In the genomic region with DNA sequence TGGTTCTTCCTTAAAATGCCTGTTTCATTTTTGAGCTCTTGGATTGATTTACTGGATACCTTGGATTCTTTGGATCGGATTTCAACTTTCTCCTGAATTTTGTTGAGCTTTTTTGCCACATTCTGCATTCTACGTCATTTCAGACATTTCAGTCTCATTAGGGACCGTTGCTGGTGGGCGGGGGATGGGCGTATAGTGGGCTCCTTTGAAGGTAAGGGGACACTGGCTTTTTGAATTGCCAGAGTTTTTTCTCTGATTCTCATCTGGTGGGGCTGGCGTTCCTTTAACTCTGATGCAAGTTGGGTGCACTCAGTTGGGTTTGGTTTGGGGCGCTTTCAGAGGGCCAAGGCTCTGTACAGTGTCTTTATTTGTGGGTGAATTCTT, we compare ENCODE assay signal across 13 cellular contexts.
DNase-seq lines count a peak whose midpoint lies in the region; ATAC-seq, FAIRE-seq and TF ChIP-seq lines count a peak whose summit lies in the region.
"Had no signal": no experiment of that assay in that cellular context is flagged by ENCODE, and none has a peak within 500 bp of the region (broad histone marks: within the 10 kb centered on the region; RNA-seq: fewer than 3 reads in every experiment).

No MANE protein-coding gene starts in this region.

- H4K20me1 ChIP-seq in GM23338 (replicated peaks; ENCODE audit: insufficient read depth) = no peaks in the 10 kb centered on the region
- H4K20me1 ChIP-seq in MM.1S (ENCODE audit: insufficient read depth, low read length) = no peaks in the 10 kb centered on the region
- no peaks in the 10 kb centered on the region for H4K20me1 ChIP-seq in HepG2 (ENCODE audit: insufficient read depth, low read length)
- H4K20me1 ChIP-seq: BLaER1 had no signal

- BruUV-seq in HepG2 (replicated peaks; lab: Mats Ljungman, UMichigan) = no TSS peak

- no peak for TF ChIP-seq EP300 in HepG2 (IDR thresholded peaks at IDR 0.05; ENCODE audit: low read depth in 2 of 2, low read length in 2 of 2)
- TF ChIP-seq EP300 in HepG2 (CRISPR knock-in tag; IDR thresholded peaks at IDR 0.05; ENCODE audit: borderline replicate concordance) = no peak

- intact Hi-C loops in HepG2 (cut with micrococcal nuclease; ENCODE audit: unreplicated experiment) = loop anchor here (1.0 kb wide), 1 partner anchor 276 kb away; no protein-coding TSS in a partner anchor
- intact Hi-C loops in left colon (cut with DNase I, micrococcal nuclease) = no loop called here
- intact Hi-C loops in posterior vena cava (cut with DNase I) = no loop called here

- H3K9me3 ChIP-seq in MM.1S (replicated peaks; ENCODE audit: insufficient read depth, low read length) = no peaks in the 10 kb centered on the region
- no peaks in the 10 kb centered on the region for H3K9me3 ChIP-seq in HepG2 (ENCODE audit: low read length)
- H3K9me3 ChIP-seq: BLaER1 had no signal

- TF ChIP-seq RAD21 in HepG2 (CRISPR knock-in tag; IDR thresholded peaks at IDR 0.05) = no peak

- H3K4me3 Mint-ChIP-seq in GM23338 = no peak overlapping the region
- no peak overlapping the region for H3K4me3 Mint-ChIP-seq in activated CD8-positive, alpha-beta memory T cell treated with anti-CD3 and anti-CD28 coated beads, Interleukin-2, amount 10 ng/mL, durations not matched to agents 7 days and 5 days
- H3K4me3 Mint-ChIP-seq: activated T-helper 1 cell treated with anti-CD3 and anti-CD28 coated beads, Interleukin-12 subunit alpha, Interleukin-12 subunit beta, Interleukin-2, Interleukin-4 antibody, amounts not matched to agents 30 ng/mL and 10 ng/mL and 1 ng/mL, durations not matched to agents 14 hours and 24 hours and 36 hours had no signal

- H3K27me3 ChIP-seq in GM23338 (ENCODE audit: insufficient read depth) (no peaks in the 10 kb centered on the region), MM.1S (replicated peaks; ENCODE audit: insufficient read depth, low read length) (no peaks in the 10 kb centered on the region), HepG2 (ENCODE audit: control insufficient read depth in 1 of 2, insufficient read depth in 2 of 2, low read length in 2 of 2) (no peaks in the 10 kb centered on the region)
- H3K27me3 ChIP-seq: BLaER1, brain microvascular endothelial cell had no signal

- POLR2A ChIA-PET in HepG2 (lab: Yijun Ruan, JAX) = no interaction called here

- H3K79me2 ChIP-seq in GM23338 (replicated peaks; ENCODE audit: insufficient read depth) = no peaks in the 10 kb centered on the region
- H3K79me2 ChIP-seq in MM.1S (ENCODE audit: low read length) = no peaks in the 10 kb centered on the region
- H3K79me2 ChIP-seq in HepG2 (ENCODE audit: insufficient read depth, low read length) = no peaks in the 10 kb centered on the region

- TF ChIP-seq POLR2A in HepG2 (IDR thresholded peaks at IDR 0.05; ENCODE audit: insufficient read depth in 1 of 2, low read depth in 2 of 2, low read length in 2 of 2) = no peak

- WGBS in HepG2 (ENCODE audit: low lambda C conversion rate) = 13% methylated on average over 7 of the region's 7 CpGs

- H3K4me2 ChIP-seq in GM23338 (no peak overlapping the region), MM.1S (ENCODE audit: low read depth, low read length) (peak overlapping the region; percentile 41), HepG2 (ENCODE audit: low read depth, low read length) (peak overlapping the region; percentile 55; the same call in 1 of the 2 replicates)
- H3K4me2 ChIP-seq: BLaER1 had no signal

- H3F3A ChIP-seq in GM23338 (replicated peaks; ENCODE audit: low read depth) = no peaks in the 10 kb centered on the region
- H3F3A ChIP-seq in MM.1S (ENCODE audit: insufficient read depth, low read length) = no peaks in the 10 kb centered on the region

- ATAC-seq in GM18498 (IDR thresholded peaks at IDR 0.05; ENCODE audit: unreplicated experiment) = peak; percentile 17
- peak; percentile 57 for ATAC-seq in GM23338
- peak; percentile 32; the same call in 2 of the 3 replicates for ATAC-seq in HepG2
- ATAC-seq in left colon = no peak
- no peak for ATAC-seq in activated CD8-positive, alpha-beta memory T cell treated with anti-CD3 and anti-CD28 coated beads, Interleukin-2, amount 10 ng/mL, durations not matched to agents 7 days and 5 days

- no peaks in the 10 kb centered on the region for H3K27me3 Mint-ChIP-seq in GM23338 (ENCODE audit: insufficient read depth, low read depth, poor library complexity)
- H3K27me3 Mint-ChIP-seq in activated CD8-positive, alpha-beta memory T cell treated with anti-CD3 and anti-CD28 coated beads, Interleukin-2, amount 10 ng/mL, durations not matched to agents 7 days and 5 days = no peaks in the 10 kb centered on the region

- in situ Hi-C loops in HepG2 (cut with HindIII; ENCODE audit: extremely low pct_ligation_motif_present, low pct_unique_long_range_greater_than_20kb) = loop anchor here (10.0 kb wide), 1 partner anchor 269 kb away; no protein-coding TSS in a partner anchor

- H3K36me3 ChIP-seq in GM23338 (ENCODE audit: insufficient read depth) (no peaks in the 10 kb centered on the region), MM.1S (replicated peaks; ENCODE audit: insufficient read depth, low read length) (no peaks in the 10 kb centered on the region), HepG2 (replicated peaks in 1 of 2; ENCODE audit: control insufficient read depth in 1 of 2, insufficient read depth in 2 of 2, low read length in 2 of 2) (no peaks in the 10 kb centered on the region)
- H3K36me3 ChIP-seq: BLaER1, brain microvascular endothelial cell had no signal

- H3K4me3 ChIP-seq in GM23338 (no peak overlapping the region), MM.1S (ENCODE audit: low read length) (no peak overlapping the region), HepG2 (replicated peaks in 1 of 3; ENCODE audit: insufficient read depth in 1 of 3, low read depth in 2 of 3, low read length in 3 of 3) (no peak overlapping the region)
- H3K4me3 ChIP-seq: BLaER1 had no signal

- DNase-seq in GM23338 (ENCODE audit: low spot score) (peak; percentile 63), MM.1S (no peak), HepG2 (ENCODE audit: low spot score) (no peak), left colon (no peak), GM19238 (ENCODE audit: insufficient read length, low spot score) (no peak), posterior vena cava (ENCODE audit: low spot score) (no peak)
- no peak for DNase-seq in activated CD8-positive, alpha-beta memory T cell treated with anti-CD3 and anti-CD28 coated beads, Interleukin-2, amount 10 ng/mL, durations not matched to agents 7 days and 5 days
- DNase-seq: activated CD4-positive, alpha-beta T cell treated with anti-CD3 and anti-CD28 coated beads for 1 hour had no signal

- FAIRE-seq in HepG2 (lab: Jason Lieb, UNC) = no peak

- H2AFZ ChIP-seq in GM23338 = no peak overlapping the region
- peak overlapping the region; percentile 92 for H2AFZ ChIP-seq in MM.1S (ENCODE audit: low read length)
- H2AFZ ChIP-seq in HepG2 (ENCODE audit: low read length) = no peak overlapping the region

- no peak overlapping the region for H3K27ac Mint-ChIP-seq in GM23338
- no peak overlapping the region for H3K27ac Mint-ChIP-seq in activated CD8-positive, alpha-beta memory T cell treated with anti-CD3 and anti-CD28 coated beads, Interleukin-2, amount 10 ng/mL, durations not matched to agents 7 days and 5 days
- H3K27ac Mint-ChIP-seq: activated T-helper 1 cell treated with anti-CD3 and anti-CD28 coated beads, Interleukin-12 subunit alpha, Interleukin-12 subunit beta, Interleukin-2, Interleukin-4 antibody, amounts not matched to agents 30 ng/mL and 10 ng/mL and 1 ng/mL, durations not matched to agents 14 hours and 24 hours and 36 hours had no signal

- no peaks in the 10 kb centered on the region for H3K9me3 Mint-ChIP-seq in GM23338
- H3K9me3 Mint-ChIP-seq in activated CD8-positive, alpha-beta memory T cell treated with anti-CD3 and anti-CD28 coated beads, Interleukin-2, amount 10 ng/mL, durations not matched to agents 7 days and 5 days (ENCODE audit: low read depth) = no peaks in the 10 kb centered on the region
- H3K9me3 Mint-ChIP-seq: activated T-helper 1 cell treated with anti-CD3 and anti-CD28 coated beads, Interleukin-12 subunit alpha, Interleukin-12 subunit beta, Interleukin-2, Interleukin-4 antibody, amounts not matched to agents 30 ng/mL and 10 ng/mL and 1 ng/mL, durations not matched to agents 14 hours and 24 hours and 36 hours had no signal

- no peak overlapping the region; the same call in 1 of the 2 replicates for H3K9ac ChIP-seq in MM.1S (ENCODE audit: low read length)
- H3K9ac ChIP-seq in HepG2 (ENCODE audit: insufficient read depth, low read depth, low read length) = no peak overlapping the region
- H3K9ac ChIP-seq: BLaER1 had no signal

- H3K4me1 Mint-ChIP-seq in GM23338 = peaks cover 8% of the 10 kb centered on the region; the same call in 2 of the 3 replicates
- peaks cover 4% of the 10 kb centered on the region for H3K4me1 Mint-ChIP-seq in activated CD8-positive, alpha-beta memory T cell treated with anti-CD3 and anti-CD28 coated beads, Interleukin-2, amount 10 ng/mL, durations not matched to agents 7 days and 5 days

- no peak overlapping the region for H3K27ac ChIP-seq in GM23338 (ENCODE audit: low read depth)
- H3K27ac ChIP-seq in MM.1S (ENCODE audit: low read length) = no peak overlapping the region
- no peak overlapping the region for H3K27ac ChIP-seq in HepG2 (ENCODE audit: extremely low read length, insufficient read depth, low read length)
- H3K27ac ChIP-seq: brain microvascular endothelial cell, epithelial cell of prostate had no signal

- H3K4me1 ChIP-seq in GM23338 (ENCODE audit: insufficient read depth) (no peaks in the 10 kb centered on the region), MM.1S (ENCODE audit: low read length) (peaks cover 8% of the 10 kb centered on the region; the same call in 1 of the 2 replicates), HepG2 (ENCODE audit: insufficient read depth, low read length) (no peaks in the 10 kb centered on the region)
- H3K4me1 ChIP-seq: BLaER1 had no signal

- H3K36me3 Mint-ChIP-seq in GM23338 (ENCODE audit: low read depth) = no peaks in the 10 kb centered on the region; the same call in 2 of the 3 replicates
- H3K36me3 Mint-ChIP-seq in activated CD8-positive, alpha-beta memory T cell treated with anti-CD3 and anti-CD28 coated beads, Interleukin-2, amount 10 ng/mL, durations not matched to agents 7 days and 5 days = no peaks in the 10 kb centered on the region

- TF ChIP-seq CTCF in GM23338 (conservative IDR thresholded peaks at IDR 0.05; ENCODE audit: low read depth in 2 of 2) = no peak
- no peak for TF ChIP-seq CTCF in MM.1S (IDR thresholded peaks at IDR 0.05; ENCODE audit: low read length)
- TF ChIP-seq CTCF in HepG2 (CRISPR knock-in tag; IDR thresholded peaks at IDR 0.05) = no peak

- CTCF ChIA-PET in HepG2 (lab: Yijun Ruan, JAX; ENCODE audit: low intra/inter-chr PET ratio, low total read pairs) = interaction anchor here (1.2 kb wide), 1 partner anchor 275 kb away, joined by 5 read pairs; no protein-coding TSS in a partner anchor
- CTCF ChIA-PET in activated CD8-positive, alpha-beta memory T cell treated with anti-CD3 and anti-CD28 coated beads, Interleukin-2, amount 10 ng/mL, durations not matched to agents 7 days and 5 days (lab: Charles Lee) = interaction anchor here (0.7 to 1.3 kb wide), 6 partner anchors 13 to 277 kb away, joined by 3 to 9 read pairs (median 3); a partner anchor contains a TSS

- no peaks in the 10 kb centered on the region for H3K9me2 ChIP-seq in GM23338 (ENCODE audit: insufficient read depth)
- H3K9me2 ChIP-seq in MM.1S (replicated peaks; ENCODE audit: insufficient read depth, low read length) = no peaks in the 10 kb centered on the region

TF ChIP-seq in GM23338, 12 proteins besides CTCF, POLR2A, EP300 and RAD21 (continues in another document):
- TF ChIP-seq ZNF114 (CRISPR knock-in tag; IDR thresholded peaks at IDR 0.05) = no peak

Comparison
In these comparisons a context has a peak if more than half of its experiments do, and no peak if none do; other contexts are left out.
1. ATAC-seq: peak in GM18498 (single experiment), GM23338 (single experiment) and HepG2 (single experiment); none in left colon (single experiment) and activated CD8-positive, alpha-beta memory T cell treated with anti-CD3 and anti-CD28 coated beads, Interleukin-2, amount 10 ng/mL, durations not matched to agents 7 days and 5 days (single experiment).